ENCODE assay signal across 8 cellular contexts in the genomic region with DNA sequence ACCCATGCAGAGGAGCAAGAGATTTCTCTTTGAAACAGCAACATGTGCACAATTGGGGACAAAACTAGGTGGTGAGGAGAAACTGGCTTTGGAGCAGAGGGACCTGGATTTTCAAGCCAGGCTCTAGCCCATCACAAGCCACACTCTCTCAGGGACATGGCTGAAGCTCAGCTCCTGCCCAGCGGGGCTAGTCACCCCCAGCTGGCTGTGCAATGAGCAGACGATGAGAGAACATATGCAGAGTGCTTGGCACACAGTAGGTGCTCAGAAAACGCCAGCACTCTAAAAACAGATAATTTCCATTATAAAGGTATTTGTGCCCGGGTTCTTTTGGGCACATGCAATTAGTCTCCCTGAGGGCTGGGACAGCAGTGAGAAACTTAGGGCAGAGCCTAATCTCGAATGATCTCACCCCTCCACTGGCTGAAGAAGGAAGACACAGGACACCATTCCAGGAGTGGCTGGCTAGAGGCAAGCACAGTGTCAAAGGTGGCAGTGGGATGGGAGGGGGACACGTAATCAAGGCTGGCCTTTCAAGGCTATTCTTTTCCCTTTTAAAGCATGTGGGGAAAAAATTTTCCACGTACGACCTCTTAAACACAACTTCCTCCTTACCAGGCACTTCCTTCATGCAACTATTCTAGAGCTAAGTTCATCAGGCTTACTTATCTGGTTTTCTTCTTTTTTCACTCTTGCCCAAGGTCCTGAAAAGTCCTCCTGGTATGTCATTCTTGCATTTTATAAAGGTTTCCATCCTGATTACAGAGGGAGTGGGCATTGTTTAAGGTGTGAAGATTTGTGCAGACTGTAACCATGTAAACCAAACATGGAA. TPM values are rescaled to one million over a fixed set of nuclear protein-coding genes. Genes with fewer than 3 reads are reported as not detected.
DNase-seq lines count a peak whose midpoint lies in the region; ATAC-seq, FAIRE-seq and TF ChIP-seq lines count a peak whose summit lies in the region.

No MANE protein-coding gene starts in this region.

- H3K4me1 ChIP-seq in CD4-positive, alpha-beta memory T cell (ENCODE audit: insufficient read depth, low read length) = peaks cover 100% of the 10 kb centered on the region
- H3K4me1 ChIP-seq in ovary (ENCODE audit: insufficient read depth) = peaks cover 56% of the 10 kb centered on the region

- H3K27me3 Mint-ChIP-seq in CD4-positive, alpha-beta memory T cell = no peaks in the 10 kb centered on the region

- peaks cover 70 to 100% (median 87%) of the 10 kb centered on the region in 4 donors for H3K4me1 Mint-ChIP-seq in CD4-positive, alpha-beta memory T cell

- H3K4me3 ChIP-seq in CD4-positive, alpha-beta memory T cell (ENCODE audit: low read length in 2 of 2) = peak overlapping the region in 1 of 2 donors; percentile 29
- H3K4me3 ChIP-seq in ovary = no peak overlapping the region

- H3K9me3 Mint-ChIP-seq in CD4-positive, alpha-beta memory T cell = no peaks in the 10 kb centered on the region

- peaks cover 12 to 32% of the 10 kb centered on the region in 2 donors for H3K36me3 Mint-ChIP-seq in CD4-positive, alpha-beta memory T cell

- TF ChIP-seq CTCF in ovary (IDR thresholded peaks at IDR 0.05) (no peak), D721Med (IDR thresholded peaks at IDR 0.05; ENCODE audit: insufficient read depth, missing control alignments) (no peak)

- TF ChIP-seq EP300 in ovary (IDR thresholded peaks at IDR 0.05) = no peak

- H3K27ac Mint-ChIP-seq in CD4-positive, alpha-beta memory T cell = peak overlapping the region; percentile 87 to 96 (median 93)

- no peak for TF ChIP-seq POLR2A in ovary (IDR thresholded peaks at IDR 0.05)

- POLR2A ChIA-PET in CD4-positive, alpha-beta memory T cell (lab: Charles Lee; ENCODE audit: partially characterized antibody) = interaction anchor here (1.0 to 20.9 kb wide), 11 partner anchors 10 to 81 kb away, joined by 3 to 544 read pairs (median 8); a partner anchor contains a TSS

- intact Hi-C loops in CD4-positive, alpha-beta memory T cell (cut with micrococcal nuclease) = loop anchor here (1.0 kb wide), 1 partner anchor 11 kb away; no protein-coding TSS in a partner anchor
- intact Hi-C loops in ovary (cut with DNase I) = loop anchor here in 1 of 4 donors (10.0 kb wide), 1 partner anchor 84 kb away; no protein-coding TSS in a partner anchor

- no peaks in the 10 kb centered on the region for H3K9me3 ChIP-seq in CD4-positive, alpha-beta memory T cell (ENCODE audit: control insufficient read depth in 1 of 2, low read length in 2 of 2)
- no peaks in the 10 kb centered on the region for H3K9me3 ChIP-seq in ovary

- no peak for ATAC-seq in GM21447 (IDR thresholded peaks at IDR 0.05; ENCODE audit: unreplicated experiment)

- no peaks in the 10 kb centered on the region for H3K36me3 ChIP-seq in CD4-positive, alpha-beta memory T cell (ENCODE audit: insufficient read depth, low read length)
- H3K36me3 ChIP-seq in ovary = no peaks in the 10 kb centered on the region

- CTCF ChIA-PET in CD4-positive, alpha-beta memory T cell (lab: Charles Lee; ENCODE audit: partially characterized antibody) = interaction anchor here (0.6 to 22.6 kb wide), 13 partner anchors 5 to 188 kb away, joined by 3 to 556 read pairs (median 3); no protein-coding TSS in a partner anchor

- WGBS in ovary, 3 donors = 47 to 54% (median 47%) methylated on average over 8 of the region's 8 CpGs

- peak overlapping the region; percentile 63 to 87 (median 74) for H3K4me3 Mint-ChIP-seq in CD4-positive, alpha-beta memory T cell

- no peaks in the 10 kb centered on the region for H3K27me3 ChIP-seq in CD4-positive, alpha-beta memory T cell (ENCODE audit: insufficient read depth, low read length)
- no peaks in the 10 kb centered on the region for H3K27me3 ChIP-seq in ovary

- H3K27ac ChIP-seq in CD4-positive, alpha-beta memory T cell (ENCODE audit: low read depth, low read length) = peak overlapping the region; percentile 27
- peak overlapping the region; percentile 48 to 52 for H3K27ac ChIP-seq in ovary

- DNase-seq in CD4-positive, alpha-beta memory T cell = peak in 1 of 5 donors; percentile 29
- DNase-seq in NOMO-1 treated with dmso at 0.1 percent for 144 hours (lab: John Stamatoyannopoulos, UW; ENCODE audit: unreplicated experiment) = peak; percentile 34
- peak; percentile 49 for DNase-seq in dermis blood vessel endothelial cell
- peak in 2 of 5 donors; percentile 21 to 23 for DNase-seq in ovary
- DNase-seq in D721Med (ENCODE audit: insufficient read length, low spot score) = no peak
- no peak for DNase-seq in NCI-H1417 (lab: John Stamatoyannopoulos, UW)
- DNase-seq in putamen (ENCODE audit: low spot score) = no peak

- no peak for FAIRE-seq in D721Med (lab: Jason Lieb, UNC)

RNA-seq across cellular contexts. Expression of a gene that starts 15.1 kb away (rescaled TPM):
- 10 to 100 TPM; 57.3 to 60.7 TPM for total RNA-seq in CD4-positive, alpha-beta memory T cell
- 10 to 100 TPM in 1 of 2 donors, 1 to 10 TPM in 1; 7.3 to 42.5 TPM for polyA plus RNA-seq in CD4-positive, alpha-beta memory T cell
- total RNA-seq in dermis blood vessel endothelial cell = 30.5 and 36.5 TPM in 2 replicates
- 10 to 100 TPM; 29.8 to 77.6 (median 47.8) TPM for total RNA-seq in ovary
- 10 to 100 TPM in 1 of 2 donors, 1 to 10 TPM in 1; 9.7 to 21.3 TPM for polyA plus RNA-seq in ovary

Comparison
In these comparisons a context has a peak if more than half of its experiments do, and no peak if none do; other contexts are left out.
1. DNase-seq: peak in NOMO-1 treated with dmso at 0.1 percent for 144 hours (single experiment) and dermis blood vessel endothelial cell (single experiment); none in D721Med (single experiment), NCI-H1417 (0 of 3) and putamen (single experiment).